In the genomic region with DNA sequence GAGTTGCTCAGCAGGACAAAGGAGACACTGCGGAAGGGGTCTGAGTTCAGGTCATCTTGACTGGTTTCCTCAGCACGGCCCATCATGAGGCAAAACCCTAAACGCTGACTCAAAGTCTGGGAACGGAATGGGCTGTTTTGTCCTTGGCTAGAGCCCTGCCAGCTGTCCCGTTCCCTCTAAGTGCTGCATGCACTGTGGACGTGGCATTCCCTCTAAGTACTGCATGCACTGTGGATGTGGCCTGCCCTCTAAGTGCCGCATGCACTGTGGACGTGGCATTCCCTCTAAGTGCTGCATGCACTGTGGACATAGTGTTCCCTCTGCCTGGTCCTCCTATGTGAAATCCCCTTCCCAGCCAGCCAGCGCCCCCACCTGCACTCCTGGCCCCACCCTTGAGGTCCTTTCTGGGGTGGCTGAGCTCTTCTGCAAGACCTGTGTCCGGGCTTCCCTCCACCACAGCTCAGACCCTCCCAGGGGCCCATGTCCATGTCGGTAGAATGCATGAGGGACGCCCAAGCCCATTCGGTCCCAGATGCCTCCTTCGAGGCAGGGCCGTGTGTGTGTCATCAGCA, we compare ENCODE assay signal across 13 cellular contexts. TPM values are rescaled to one million over a fixed set of nuclear protein-coding genes. Genes with fewer than 3 reads are reported as not detected.
DNase-seq lines count a peak whose midpoint lies in the region; ATAC-seq and TF ChIP-seq lines count a peak whose summit lies in the region.
"Had no signal": no experiment of that assay in that cellular context is flagged by ENCODE, and none has a peak within 500 bp of the region (broad histone marks: within the 10 kb centered on the region; RNA-seq: fewer than 3 reads in every experiment).

No MANE protein-coding gene starts in this region.

- no peak overlapping the region for H2AK5ac ChIP-seq in mesendoderm (ENCODE audit: low read length)

- TF ChIP-seq CTCF in fibroblast of lung (conservative IDR thresholded peaks at IDR 0.05 in 1 of 2, IDR thresholded peaks at IDR 0.05 in 1 of 2; ENCODE audit: low read depth in 1 of 2, low read length in 2 of 2): no peak
- TF ChIP-seq CTCF in vagina (IDR thresholded peaks at IDR 0.05): no peak

- H3K4me3 Mint-ChIP-seq in activated CD4-positive, alpha-beta T cell treated with anti-CD3 and anti-CD28 coated beads, Interleukin-2, amount 10 ng/mL, durations not matched to agents 24 days and 14 days: no peak overlapping the region
- H3K4me3 Mint-ChIP-seq: activated naive CD4-positive, alpha-beta T cell treated with anti-CD3 and anti-CD28 coated beads for 36 hours had no signal

- no peaks in the 10 kb centered on the region for H3K27me3 Mint-ChIP-seq in activated CD4-positive, alpha-beta T cell treated with anti-CD3 and anti-CD28 coated beads, Interleukin-2, amount 10 ng/mL, durations not matched to agents 24 days and 14 days

- H2BK5ac ChIP-seq in mesendoderm (ENCODE audit: low read length): no peak overlapping the region

- no peaks in the 10 kb centered on the region for H3K9me3 Mint-ChIP-seq in activated CD4-positive, alpha-beta T cell treated with anti-CD3 and anti-CD28 coated beads, Interleukin-2, amount 10 ng/mL, durations not matched to agents 24 days and 14 days
- H3K9me3 Mint-ChIP-seq: activated naive CD4-positive, alpha-beta T cell treated with anti-CD3 and anti-CD28 coated beads for 36 hours had no signal

- H3K9me3 ChIP-seq in fibroblast of lung (ENCODE audit: control insufficient read depth, insufficient read depth, low read depth, low read length) (no peaks in the 10 kb centered on the region), vagina (no peaks in the 10 kb centered on the region)

- H4K5ac ChIP-seq in mesendoderm (ENCODE audit: low read length): no peak overlapping the region

- ATAC-seq in GM18867 (IDR thresholded peaks at IDR 0.05; ENCODE audit: unreplicated experiment): no peak
- ATAC-seq in GM21360 (IDR thresholded peaks at IDR 0.05; ENCODE audit: unreplicated experiment): no peak

- H3K27me3 ChIP-seq in fibroblast of lung (ENCODE audit: control insufficient read depth, insufficient read depth, low read length) (no peaks in the 10 kb centered on the region), mesendoderm (ENCODE audit: insufficient read depth, low read length, poor library complexity) (no peaks in the 10 kb centered on the region), vagina (no peaks in the 10 kb centered on the region)

- H3K4me3 ChIP-seq in fibroblast of lung (replicated peaks in 1 of 4; ENCODE audit: control extremely low read depth in 1 of 4, insufficient read depth in 1 of 4, low read depth in 3 of 4, low read length in 4 of 4) (no peak overlapping the region), mesendoderm (ENCODE audit: low read length) (no peak overlapping the region), vagina (peak overlapping the region; percentile 8 to 28)

- no peaks in the 10 kb centered on the region for H3K4me1 Mint-ChIP-seq in activated CD4-positive, alpha-beta T cell treated with anti-CD3 and anti-CD28 coated beads, Interleukin-2, amount 10 ng/mL, durations not matched to agents 24 days and 14 days

- no peak overlapping the region for H4K8ac ChIP-seq in mesendoderm (ENCODE audit: low read depth, low read length)

- no peaks in the 10 kb centered on the region for H3K79me1 ChIP-seq in mesendoderm (ENCODE audit: low read length)

- no peak overlapping the region for H2BK120ac ChIP-seq in mesendoderm (ENCODE audit: low read depth, low read length)

- no peaks in the 10 kb centered on the region for H3K36me3 ChIP-seq in fibroblast of lung (ENCODE audit: control insufficient read depth, insufficient read depth, low read length)
- H3K36me3 ChIP-seq in mesendoderm (ENCODE audit: control insufficient read depth, insufficient read depth, low read length): no peaks in the 10 kb centered on the region
- H3K36me3 ChIP-seq in vagina: no peaks in the 10 kb centered on the region

- intact Hi-C loops in activated CD4-positive, alpha-beta T cell treated with anti-CD3 and anti-CD28 coated beads, Interleukin-2, amount 10 ng/mL, durations not matched to agents 24 days and 14 days (cut with micrococcal nuclease): no loop called here
- intact Hi-C loops in vagina (cut with DNase I): no loop called here

- H3K79me2 ChIP-seq in fibroblast of lung (ENCODE audit: control insufficient read depth, insufficient read depth, low read length) (no peaks in the 10 kb centered on the region), mesendoderm (ENCODE audit: control insufficient read depth, insufficient read depth, low read length) (no peaks in the 10 kb centered on the region)

- H3K27ac ChIP-seq in fibroblast of lung (ENCODE audit: insufficient read depth, low read length): no peak overlapping the region
- no peak overlapping the region for H3K27ac ChIP-seq in mesendoderm (ENCODE audit: low read depth, low read length)
- H3K27ac ChIP-seq in vagina: peak overlapping the region; percentile 27

- no peaks in the 10 kb centered on the region for H3K36me3 Mint-ChIP-seq in activated CD4-positive, alpha-beta T cell treated with anti-CD3 and anti-CD28 coated beads, Interleukin-2, amount 10 ng/mL, durations not matched to agents 24 days and 14 days (ENCODE audit: low read depth)

- H3K18ac ChIP-seq in mesendoderm (ENCODE audit: low read length): no peak overlapping the region

- H3K9ac ChIP-seq in fibroblast of lung (ENCODE audit: insufficient read depth, low read length): no peak overlapping the region
- peak overlapping the region; percentile 8 for H3K9ac ChIP-seq in mesendoderm (ENCODE audit: low read length)

- peak overlapping the region; percentile 27 for H3K56ac ChIP-seq in mesendoderm (ENCODE audit: low read length)

- DNase-seq in activated CD4-positive, alpha-beta T cell treated with anti-CD3 and anti-CD28 coated beads, Interleukin-2, amount 10 ng/mL, durations not matched to agents 24 days and 14 days: peak; percentile 52
- no peak for DNase-seq in activated CD4-positive, alpha-beta T cell treated with anti-CD3 and anti-CD28 coated beads, Interleukin-2, amount 50 U/mL, for 4 hours
- DNase-seq in fibroblast of lung (ENCODE audit: low read depth in 2 of 2) (no peak), mesendoderm (peak; percentile 5), vagina (ENCODE audit: extremely low spot score in 2 of 2) (peak in 1 of 2 donors; percentile 77), NCI-H1436 (lab: John Stamatoyannopoulos, UW) (no peak)
- DNase-seq: activated CD4-positive, alpha-beta T cell treated with anti-CD3 and anti-CD28 coated beads, Interleukin-2, amount 50 U/mL, for 1 hour; activated naive CD4-positive, alpha-beta T cell treated with anti-CD3 and anti-CD28 coated beads for 36 hours; DND-41; NCI-H1436 treated with DMSO at 0.1 percent for 48 hours; stimulated activated naive CD4-positive, alpha-beta T cell had no signal

- H3K23ac ChIP-seq in mesendoderm (ENCODE audit: low read length): no peak overlapping the region

- H3K4me1 ChIP-seq in fibroblast of lung (ENCODE audit: control insufficient read depth, extremely low read depth, insufficient read depth, low read length): no peaks in the 10 kb centered on the region
- peaks cover 2% of the 10 kb centered on the region for H3K4me1 ChIP-seq in mesendoderm (ENCODE audit: control insufficient read depth, low read depth, low read length)
- peaks cover 21% of the 10 kb centered on the region for H3K4me1 ChIP-seq in vagina

- H2BK15ac ChIP-seq in mesendoderm (replicated peaks; ENCODE audit: low read depth): no peak overlapping the region

- H2AFZ ChIP-seq in fibroblast of lung (ENCODE audit: low read length): no peak overlapping the region

- peak overlapping the region; percentile 60 for H3K4me2 ChIP-seq in fibroblast of lung (ENCODE audit: extremely low read depth, insufficient read depth, low read length)
- H3K4me2 ChIP-seq in mesendoderm (ENCODE audit: low read length): no peak overlapping the region

- no peaks in the 10 kb centered on the region for H4K20me1 ChIP-seq in fibroblast of lung (ENCODE audit: control insufficient read depth, extremely low read depth, insufficient read depth, low read length)

- H3K4ac ChIP-seq in mesendoderm (ENCODE audit: low read depth, low read length): no peak overlapping the region

- no peak for TF ChIP-seq POLR2A in vagina (IDR thresholded peaks at IDR 0.05)

- no CpG with 5 or more reads among the region's 15 CpGs for WGBS in mesendoderm (ENCODE audit: extremely low coverage, insufficient coverage, low lambda C conversion rate)

- H3K27ac Mint-ChIP-seq in activated CD4-positive, alpha-beta T cell treated with anti-CD3 and anti-CD28 coated beads, Interleukin-2, amount 10 ng/mL, durations not matched to agents 24 days and 14 days: no peak overlapping the region
- H3K27ac Mint-ChIP-seq: activated naive CD4-positive, alpha-beta T cell treated with anti-CD3 and anti-CD28 coated beads for 36 hours had no signal

RNA-seq across cellular contexts. Expression of a gene that starts 36.7 kb away (rescaled TPM):
- total RNA-seq in activated CD4-positive, alpha-beta T cell treated with anti-CD3 and anti-CD28 coated beads, Interleukin-2, amount 10 ng/mL, durations not matched to agents 24 days and 14 days: 56.2 and 62.7 TPM in 2 replicates
- total RNA-seq in fibroblast of lung (46.2 and 71.5 TPM in 2 replicates), vagina (39.0 TPM)
- polyA plus RNA-seq in fibroblast of lung: 44.6 and 46.1 TPM in 2 replicates
- polyA plus RNA-seq in fibroblast of lung (2012): 36.8 and 38.2 TPM in 2 replicates
- 10.0 and 20.0 TPM in 2 replicates for polyA minus RNA-seq in fibroblast of lung (ENCODE audit: low replicate concordance)
- 16.3 TPM for polyA plus RNA-seq in mesendoderm (2013, experiment 1 of 2)
- polyA plus RNA-seq in mesendoderm (2013, experiment 2 of 2): 16.3 TPM

Comparison
In these comparisons a context has a peak if more than half of its experiments do, and no peak if none do; other contexts are left out.
1. DNase-seq: peak in activated CD4-positive, alpha-beta T cell treated with anti-CD3 and anti-CD28 coated beads, Interleukin-2, amount 10 ng/mL, durations not matched to agents 24 days and 14 days (single experiment) and mesendoderm (single experiment); none in activated CD4-positive, alpha-beta T cell treated with anti-CD3 and anti-CD28 coated beads, Interleukin-2, amount 50 U/mL, for 4 hours (0 of 2), fibroblast of lung (0 of 2) and NCI-H1436 (single experiment).
2. H3K4me3 ChIP-seq: peak in vagina (2 of 2); none in fibroblast of lung (0 of 4) and mesendoderm (single experiment).